24 cellular contexts compared by ENCODE assay signal in the genomic region with DNA sequence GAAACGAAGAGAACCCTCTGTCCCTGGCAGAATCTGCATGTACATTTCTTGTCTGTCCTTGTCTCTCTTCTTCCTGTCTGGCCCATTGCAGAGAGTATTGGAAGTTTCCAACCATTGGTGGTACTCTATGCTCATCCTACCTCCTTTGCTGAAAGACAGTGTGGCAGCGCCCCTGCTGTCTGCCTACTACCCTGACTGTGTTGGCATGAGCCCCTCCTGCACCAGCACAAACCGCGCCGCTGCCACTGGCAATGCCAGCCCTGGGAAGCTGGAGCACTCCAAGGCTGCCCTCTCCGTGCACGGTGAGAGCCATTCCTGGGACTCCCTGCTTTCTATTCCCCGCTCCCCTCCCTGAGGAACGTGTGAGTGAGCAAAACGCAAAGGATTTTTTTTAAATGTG.
"Had no signal": no experiment of that assay in that cellular context is flagged by ENCODE, and none has a peak within 500 bp of the region (broad histone marks: within the 10 kb centered on the region; RNA-seq: fewer than 3 reads in every experiment).

No MANE protein-coding gene starts in this region.

- DNase-seq: activated CD4-positive, alpha-beta T cell treated with anti-CD3 and anti-CD28 coated beads for 48 hours; activated CD4-positive, alpha-beta T cell treated with anti-CD3 and anti-CD28 coated beads, Interleukin-2, amount 50 U/mL, for 4 hours; activated CD4-positive, CD25-positive, alpha-beta regulatory T cell treated with anti-CD3 and anti-CD28 coated beads, Interleukin-2, amount 50 U/mL, for 72 hours; activated CD8-positive, alpha-beta memory T cell treated with anti-CD3 and anti-CD28 coated beads, Interleukin-2, amount 10 ng/mL, durations not matched to agents 7 days and 5 days; activated CD8-positive, alpha-beta T cell treated with anti-CD3 and anti-CD28 coated beads, Interleukin-2, amount 10 ng/mL, durations not matched to agents 7 days and 5 days; activated effector memory CD4-positive, alpha-beta T cell treated with Interleukin-2 at 50 U/mL for 16 hours; activated naive CD4-positive, alpha-beta T cell; activated T-cell treated with anti-CD3 and anti-CD28 coated beads, Interleukin-2, amount 50 U/mL, for 24 hours; brain microvascular endothelial cell; KG1; NCI-H1092; NCI-H1417; NCI-H1930; NCI-H2171; NCI-H345; NCI-H510A; NCI-H526 treated with DMSO at 0.1 percent for 48 hours; NCI-H82; OCI-M1; Right ventricle myocardium superior had no signal

- ATAC-seq: activated CD8-positive, alpha-beta memory T cell treated with anti-CD3 and anti-CD28 coated beads, Interleukin-2, amount 10 ng/mL, durations not matched to agents 7 days and 5 days; activated CD8-positive, alpha-beta T cell treated with anti-CD3 and anti-CD28 coated beads, Interleukin-2, amount 10 ng/mL, durations not matched to agents 7 days and 5 days; Panc1 had no signal

- H3K4me3 ChIP-seq: cardiac muscle cell, SJSA1 had no signal

- H3K9me3 ChIP-seq: SJSA1 had no signal

- H3K4me1 ChIP-seq: SJSA1 had no signal

- H3K36me3 ChIP-seq: brain microvascular endothelial cell, cardiac muscle cell, SJSA1 had no signal

- H3K27ac ChIP-seq: brain microvascular endothelial cell, cardiac muscle cell, RWPE1, SJSA1 had no signal

- H3K27me3 ChIP-seq: brain microvascular endothelial cell, cardiac muscle cell, SJSA1 had no signal
